Comparison of ENCODE assay signal across 8 cellular contexts in genomic region chr4:183659029-183659870, GRCh38. TPM values are rescaled to one million over a fixed set of nuclear protein-coding genes. Genes with fewer than 3 reads are reported as not detected.
A peak's percentile ranks its signal among the peaks of the same experiment; 100 is the strongest.
DNase-seq lines count a peak whose midpoint lies in the region; ATAC-seq, FAIRE-seq and TF ChIP-seq lines count a peak whose summit lies in the region.

Gene RWDD4 (minus strand): TSS chr4:183659185. CDS start chr4:183658952, 233 bp downstream.
Gene TRAPPC11 (plus strand): TSS chr4:183659293. CDS start chr4:183663868, 4,575 bp downstream.

- H3K9ac ChIP-seq in kidney (ENCODE audit: low read length in 2 of 2), result peak within 1 kb of the TSS; percentile 88 to 92

- peaks cover 2 to 6% of the 10 kb centered on the region in 2 donors for H3K36me3 ChIP-seq in kidney (ENCODE audit: control insufficient read depth in 1 of 2, insufficient read depth in 2 of 2, low read length in 2 of 2)

- peak within 1 kb of the TSS; percentile 95 to 96 for H3K4me3 ChIP-seq in kidney (ENCODE audit: low read length in 2 of 2)

- peak within 1 kb of the TSS; percentile 73 to 91 for H3K27ac ChIP-seq in kidney (ENCODE audit: low read depth in 2 of 2, low read length in 2 of 2)

- ATAC-seq in GM19043 (IDR thresholded peaks at IDR 0.05; ENCODE audit: low read depth, unreplicated experiment), result peak; percentile 98
- ATAC-seq in HG03378 (IDR thresholded peaks at IDR 0.05; ENCODE audit: unreplicated experiment), result peak; percentile 99

- peaks cover 2 to 15% of the 10 kb centered on the region in 2 donors for H3K4me1 ChIP-seq in kidney (ENCODE audit: control insufficient read depth in 1 of 2, insufficient read depth in 1 of 2, low read depth in 1 of 2, low read length in 2 of 2)

- intact Hi-C loops in kidney (cut with DNase I), result no loop called here

- DNase-seq in Ammon's horn (ENCODE audit: low spot score), result peak; percentile 99
- DNase-seq in NCI-H460 (ENCODE audit: extremely low read depth, low read depth), result peak; percentile 93
- DNase-seq in activated CD4-positive, alpha-beta T cell treated with anti-CD3 and anti-CD28 coated beads for 1 hour, result peak; percentile 91
- peak; percentile 98 for DNase-seq in cerebellum (ENCODE audit: low spot score)
- peak; percentile 99 for DNase-seq in kidney
- peak; percentile 96 for DNase-seq in stimulated activated CD4-positive, alpha-beta T cell treated with anti-CD3 and anti-CD28 coated beads, Interleukin-15, amount 100 ng/mL, for 24 hours

- no peak for FAIRE-seq in kidney (lab: Jason Lieb, UNC)

- peak; percentile 22 for TF ChIP-seq CTCF in kidney (IDR thresholded peaks at IDR 0.05; ENCODE audit: borderline replicate concordance, extremely low read depth, insufficient read depth)

- no peaks in the 10 kb centered on the region for H3K9me3 ChIP-seq in kidney (ENCODE audit: control insufficient read depth in 1 of 2, low read length in 2 of 2)

RNA-seq across cellular contexts. Expression of gene RWDD4, which starts in this region (rescaled TPM):
- 46.1 and 49.5 TPM in 2 replicates for total RNA-seq in NCI-H460 (2014; rRNA removed; shearing (Covaris generic))
- polyA plus RNA-seq in NCI-H460 (2014; cell fraction: nucleus; rRNA removed), result 47.1 and 49.6 TPM in 2 replicates
- 18.1 TPM for total RNA-seq in cerebellum
- total RNA-seq in kidney, result 17.7 TPM
- 19.1 TPM for polyA plus RNA-seq in kidney (ENCODE audit: insufficient read depth, low read depth, low replicate concordance)

RNA-seq across cellular contexts. Expression of gene TRAPPC11, which starts in this region (rescaled TPM):
- total RNA-seq in NCI-H460 (2014; rRNA removed; shearing (Covaris generic)), result 37.7 and 41.1 TPM in 2 replicates
- 31.0 and 34.1 TPM in 2 replicates for polyA plus RNA-seq in NCI-H460 (2014; cell fraction: nucleus; rRNA removed)
- total RNA-seq in cerebellum, result 77.6 TPM
- 43.1 TPM for total RNA-seq in kidney
- polyA plus RNA-seq in kidney (ENCODE audit: insufficient read depth, low read depth, low replicate concordance), result 13.8 TPM

Comparison
In these comparisons a context has a peak if more than half of its experiments do, and no peak if none do; other contexts are left out.
1. Peak in every context shown above with its lines: DNase-seq, ATAC-seq, H3K4me3 ChIP-seq and H3K27ac ChIP-seq.